ENCODE assay signal across 9 cellular contexts in genomic region chr13:96075953-96076543, GRCh38. TPM values are rescaled to one million over a fixed set of nuclear protein-coding genes. Genes with fewer than 3 reads are reported as not detected.
DNase-seq lines count a peak whose midpoint lies in the region; ATAC-seq, FAIRE-seq and TF ChIP-seq lines count a peak whose summit lies in the region.
"Had no signal": no experiment of that assay in that cellular context is flagged by ENCODE, and none has a peak within 500 bp of the region (broad histone marks: within the 10 kb centered on the region; RNA-seq: fewer than 3 reads in every experiment).

No MANE protein-coding gene starts in this region.

- FAIRE-seq in astrocyte (lab: Jason Lieb, UNC), result peak; percentile 26

- no peaks in the 10 kb centered on the region for H3K79me2 ChIP-seq in astrocyte (ENCODE audit: insufficient read depth, low read length)

- H3K27me3 ChIP-seq in astrocyte (ENCODE audit: insufficient read depth, low read length), result no peaks in the 10 kb centered on the region

- H3K27ac Mint-ChIP-seq in astrocyte (ENCODE audit: unreplicated experiment) (no peak overlapping the region), neural crest cell (ENCODE audit: unreplicated experiment) (no peak overlapping the region), T-cell (no peak overlapping the region)
- no peak overlapping the region for H3K27ac Mint-ChIP-seq in activated T-helper 17 cell treated with anti-CD3 and anti-CD28 coated beads, Interleukin-2, amount 50 U/mL, for 72 hours

- H2AFZ ChIP-seq in astrocyte (ENCODE audit: low read depth, low read length), result no peak overlapping the region

- H3K36me3 Mint-ChIP-seq in astrocyte (ENCODE audit: low read depth, unreplicated experiment), result peaks cover 1% of the 10 kb centered on the region
- H3K36me3 Mint-ChIP-seq in neural crest cell (ENCODE audit: low read depth), result no peaks in the 10 kb centered on the region
- H3K36me3 Mint-ChIP-seq in T-cell, result no peaks in the 10 kb centered on the region
- H3K36me3 Mint-ChIP-seq in activated T-helper 17 cell treated with anti-CD3 and anti-CD28 coated beads, Interleukin-2, amount 50 U/mL, for 72 hours (ENCODE audit: low read depth), result no peaks in the 10 kb centered on the region

- no peaks in the 10 kb centered on the region for H3K4me1 ChIP-seq in astrocyte (ENCODE audit: insufficient read depth, low read length)

- H3K27ac ChIP-seq in astrocyte (ENCODE audit: low read depth, low read length), result no peak overlapping the region

- no peak overlapping the region for H3K4me3 ChIP-seq in GM12865 (ENCODE audit: low read depth, low read length)
- H3K4me3 ChIP-seq in astrocyte (ENCODE audit: insufficient read depth, low read depth, low read length), result no peak overlapping the region

- H3K9me3 Mint-ChIP-seq in astrocyte (ENCODE audit: unreplicated experiment) (no peaks in the 10 kb centered on the region), neural crest cell (peaks cover 3% of the 10 kb centered on the region), T-cell (peaks cover 2 to 24% (median 7%) of the 10 kb centered on the region in 3 donors)
- H3K9me3 Mint-ChIP-seq in activated T-helper 17 cell treated with anti-CD3 and anti-CD28 coated beads, Interleukin-2, amount 50 U/mL, for 72 hours, result peaks cover 6% of the 10 kb centered on the region

- H3K4me2 ChIP-seq in astrocyte (ENCODE audit: low read length), result no peak overlapping the region

- no peaks in the 10 kb centered on the region for H3K36me3 ChIP-seq in astrocyte (ENCODE audit: insufficient read depth, low read length)

- no peaks in the 10 kb centered on the region for H3K9me3 ChIP-seq in astrocyte (ENCODE audit: insufficient read depth, low read depth, low read length)

- no peaks in the 10 kb centered on the region for H4K20me1 ChIP-seq in astrocyte (ENCODE audit: insufficient read depth, low read length)

- H3K27me3 Mint-ChIP-seq in astrocyte (ENCODE audit: low read depth, unreplicated experiment) (peaks cover 9% of the 10 kb centered on the region), neural crest cell (ENCODE audit: low read depth) (peaks cover 28% of the 10 kb centered on the region), T-cell (no peaks in the 10 kb centered on the region)
- no peaks in the 10 kb centered on the region for H3K27me3 Mint-ChIP-seq in activated T-helper 17 cell treated with anti-CD3 and anti-CD28 coated beads, Interleukin-2, amount 50 U/mL, for 72 hours

- H3K4me1 Mint-ChIP-seq in astrocyte (ENCODE audit: low read depth, unreplicated experiment), result no peaks in the 10 kb centered on the region
- H3K4me1 Mint-ChIP-seq in neural crest cell, result no peaks in the 10 kb centered on the region
- no peaks in the 10 kb centered on the region for H3K4me1 Mint-ChIP-seq in T-cell
- no peaks in the 10 kb centered on the region for H3K4me1 Mint-ChIP-seq in activated T-helper 17 cell treated with anti-CD3 and anti-CD28 coated beads, Interleukin-2, amount 50 U/mL, for 72 hours

- TF ChIP-seq CTCF in GM12865 (IDR thresholded peaks at IDR 0.05; ENCODE audit: insufficient read depth, low read depth, low read length, missing control alignments) (peak; percentile 55), astrocyte (IDR thresholded peaks at IDR 0.05; ENCODE audit: insufficient read depth, low read depth, low read length) (peak; percentile 62), neural crest cell (conservative IDR thresholded peaks at IDR 0.05) (peak; percentile 65)

- CTCF ChIA-PET in T-cell (lab: Charles Lee), result no interaction called here

- POLR2A ChIA-PET in T-cell (lab: Charles Lee), result no interaction called here

- H3K9ac ChIP-seq in astrocyte (ENCODE audit: low read length), result no peak overlapping the region

- DNase-seq in GM12865 (ENCODE audit: low read depth), result peak; percentile 22
- no peak for DNase-seq in astrocyte (ENCODE audit: low read depth)
- DNase-seq in neural crest cell (ENCODE audit: low read depth, low spot score), result no peak
- no peak for DNase-seq in posterior cingulate gyrus
- no peak for DNase-seq in T-cell
- no peak for DNase-seq in medulla oblongata (ENCODE audit: extremely low spot score)
- DNase-seq: NCI-H1092 treated with DMSO at 0.1 percent for 48 hours had no signal

- ATAC-seq in HG02981 (IDR thresholded peaks at IDR 0.05; ENCODE audit: unreplicated experiment) (peak; percentile 46), T-cell (replicated peaks in 1 of 4) (no peak)
- ATAC-seq in activated T-helper 17 cell treated with anti-CD3 and anti-CD28 coated beads, Interleukin-2, amount 50 U/mL, for 72 hours (replicated peaks), result no peak

- intact Hi-C loops in posterior cingulate gyrus (cut with DNase I), result no loop called here

- no peak overlapping the region for H3K4me3 Mint-ChIP-seq in astrocyte (ENCODE audit: unreplicated experiment)
- no peak overlapping the region for H3K4me3 Mint-ChIP-seq in neural crest cell
- no peak overlapping the region for H3K4me3 Mint-ChIP-seq in T-cell
- no peak overlapping the region for H3K4me3 Mint-ChIP-seq in activated T-helper 17 cell treated with anti-CD3 and anti-CD28 coated beads, Interleukin-2, amount 50 U/mL, for 72 hours

RNA-seq across cellular contexts. Expression of gene HS6ST3, which starts 13.9 kb away (rescaled TPM):
- 0.07 TPM in 1 of 2 replicates, not detected in the other for total RNA-seq in astrocyte
- 0.26 and 0.30 TPM in 2 replicates for total RNA-seq in neural crest cell
- total RNA-seq in T-cell, result not detected
- total RNA-seq in activated T-helper 17 cell treated with anti-CD3 and anti-CD28 coated beads, Interleukin-2, amount 50 U/mL, for 72 hours, result not detected

RNA-seq across cellular contexts. Expression of gene UGGT2, which starts 22.8 kb away (rescaled TPM):
- total RNA-seq in astrocyte (36.1 and 36.2 TPM in 2 replicates), neural crest cell (31.5 and 32.9 TPM in 2 replicates), T-cell (under 1 TPM in 4 of 5 donors, not detected in 1; 0.13 to 0.59 (median 0.42) TPM)
- total RNA-seq in activated T-helper 17 cell treated with anti-CD3 and anti-CD28 coated beads, Interleukin-2, amount 50 U/mL, for 72 hours, result under 1 TPM; 0.24 to 0.67 TPM

Comparison
In these comparisons a context has a peak if more than half of its experiments do, and no peak if none do; other contexts are left out.
1. RNA of gene UGGT2, which starts 22.8 kb away (total RNA-seq): 36.1 to 36.2 TPM in astrocyte and 31.5 to 32.9 TPM in neural crest cell; 0.24 to 0.67 TPM in activated T-helper 17 cell treated with anti-CD3 and anti-CD28 coated beads, Interleukin-2, amount 50 U/mL, for 72 hours and 0.13 to 0.59 TPM in T-cell; every median in the first group is over 10 times any median in the second.
2. Peak in every context shown above with its lines, with median percentiles within 50 percentile points of each other: CTCF ChIP-seq.